In genomic region chr5:75167345-75167744, GRCh38 we compare ENCODE assay signal across 1 cellular context.
TF ChIP-seq lines count a peak whose summit lies in the region.

No MANE protein-coding gene starts in this region.

TF ChIP-seq in SK-N-SH treated with all-trans-retinoic acid at 6 μM for 48 hours, 23 proteins besides CTCF, POLR2A, EP300 and RAD21 (continued from another document):
- TF ChIP-seq PATZ1 (CRISPR knock-in tag; IDR thresholded peaks at IDR 0.05; ENCODE audit: borderline replicate concordance) (no peak), ZFP3 (CRISPR knock-in tag; IDR thresholded peaks at IDR 0.05) (no peak), ZNF70 (CRISPR knock-in tag; IDR thresholded peaks at IDR 0.05) (no peak), GLIS3 (CRISPR knock-in tag; IDR thresholded peaks at IDR 0.05) (no peak), TCF4 (CRISPR knock-in tag; IDR thresholded peaks at IDR 0.05; ENCODE audit: borderline replicate concordance) (no peak)
TF ChIP-seq in SK-N-SH treated with all-trans-retinoic acid at 6 μM for 48 hours: peak in this region for 0.
